24 cellular contexts compared by ENCODE assay signal in the genomic region with DNA sequence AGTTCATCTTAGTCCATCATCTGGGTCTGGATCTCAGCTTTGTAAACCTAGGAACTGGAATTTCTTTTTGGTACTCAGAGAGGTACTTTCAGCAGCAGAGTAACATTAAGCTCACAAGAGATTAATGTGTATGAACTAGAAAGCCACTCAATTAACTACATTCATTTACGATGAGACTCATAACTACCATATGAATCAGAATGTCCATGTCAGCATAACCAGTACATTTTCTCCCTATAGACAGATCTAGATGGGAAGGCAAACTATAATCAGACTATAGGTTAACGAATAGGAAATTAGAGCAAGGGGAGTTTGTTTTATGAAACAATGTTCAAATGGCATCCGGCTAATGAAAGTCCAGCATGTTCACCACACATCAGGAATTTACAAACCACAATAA.
"Had no signal": no experiment of that assay in that cellular context is flagged by ENCODE, and none has a peak within 500 bp of the region (broad histone marks: within the 10 kb centered on the region; RNA-seq: fewer than 3 reads in every experiment).

No MANE protein-coding gene starts in this region.

- H3K27ac Mint-ChIP-seq: activated naive CD4-positive, alpha-beta T cell treated with anti-CD3 and anti-CD28 coated beads for 36 hours; activated naive CD8-positive, alpha-beta T cell treated with anti-CD3 and anti-CD28 coated beads, Interleukin-2, amount 10 ng/mL, durations not matched to agents 7 days and 5 days; brain; dendritic cell treated with granulocyte-macrophage colony-stimulating factor and Interleukin-4, amounts not matched to agents 40 ng/mL and 50 ng/mL, for 4 days; natural killer cell; type B pancreatic cell had no signal

- H3K4me3 ChIP-seq: left ventricle myocardium inferior, spleen, testis, vagina had no signal

- H3K4me1 ChIP-seq: left ventricle myocardium inferior, spleen, testis, vagina had no signal

- DNase-seq: activated CD4-positive, alpha-beta T cell treated with anti-CD3 and anti-CD28 coated beads for 4 hours; activated CD4-positive, alpha-beta T cell treated with anti-CD3 and anti-CD28 coated beads, Interleukin-2, amount 50 U/mL, for 48 hours; activated CD4-positive, CD25-positive, alpha-beta regulatory T cell; activated CD8-positive, alpha-beta memory T cell treated with anti-CD3 and anti-CD28 coated beads, Interleukin-2, amount 50 U/mL, for 48 hours; activated effector memory CD4-positive, alpha-beta T cell treated with Interleukin-2 at 50 U/mL for 16 hours; activated naive CD4-positive, alpha-beta T cell treated with anti-CD3 and anti-CD28 coated beads for 36 hours; activated naive CD8-positive, alpha-beta T cell treated with anti-CD3 and anti-CD28 coated beads, Interleukin-2, amount 10 ng/mL, durations not matched to agents 7 days and 5 days; activated T-cell treated with anti-CD3 and anti-CD28 coated beads, Interleukin-2, amount 50 U/mL, for 4 hours; amygdala; effector CD4-positive, alpha-beta T cell; foreskin melanocyte; left ventricle myocardium inferior; midbrain; natural killer cell; retina; spleen; stimulated activated CD4-positive, alpha-beta T cell treated with anti-CD3 and anti-CD28 coated beads, Interleukin-4, amount 100 ng/mL, for 1 hour; stimulated activated naive CD4-positive, alpha-beta T cell; T1000; testis had no signal

- H3K27me3 ChIP-seq: spleen, testis, vagina had no signal

- H3K27ac ChIP-seq: left ventricle myocardium inferior, spleen, testis, vagina had no signal

- H3K4me1 Mint-ChIP-seq: activated naive CD8-positive, alpha-beta T cell treated with anti-CD3 and anti-CD28 coated beads, Interleukin-2, amount 10 ng/mL, durations not matched to agents 7 days and 5 days; brain; natural killer cell had no signal

- H3K27me3 Mint-ChIP-seq: activated naive CD8-positive, alpha-beta T cell treated with anti-CD3 and anti-CD28 coated beads, Interleukin-2, amount 10 ng/mL, durations not matched to agents 7 days and 5 days; brain; dendritic cell treated with granulocyte-macrophage colony-stimulating factor and Interleukin-4, amounts not matched to agents 40 ng/mL and 50 ng/mL, for 4 days; type B pancreatic cell had no signal

- H3K9me3 ChIP-seq: spleen, testis, vagina had no signal

- ATAC-seq: activated T-cell treated with anti-CD3 and anti-CD28 coated beads, Interleukin-2, amount 50 U/mL, for 4 hours; natural killer cell had no signal

- H3K36me3 Mint-ChIP-seq: natural killer cell, type B pancreatic cell had no signal

- H3K4me3 Mint-ChIP-seq: activated naive CD4-positive, alpha-beta T cell treated with anti-CD3 and anti-CD28 coated beads for 36 hours; activated naive CD8-positive, alpha-beta T cell treated with anti-CD3 and anti-CD28 coated beads, Interleukin-2, amount 10 ng/mL, durations not matched to agents 7 days and 5 days; activated T-cell treated with anti-CD3 and anti-CD28 coated beads, Interleukin-2, amount 50 U/mL, for 4 hours; brain; dendritic cell treated with granulocyte-macrophage colony-stimulating factor and Interleukin-4, amounts not matched to agents 40 ng/mL and 50 ng/mL, for 4 days; natural killer cell; type B pancreatic cell had no signal

- H3K9me3 Mint-ChIP-seq: activated naive CD4-positive, alpha-beta T cell treated with anti-CD3 and anti-CD28 coated beads for 36 hours; activated naive CD8-positive, alpha-beta T cell treated with anti-CD3 and anti-CD28 coated beads, Interleukin-2, amount 10 ng/mL, durations not matched to agents 7 days and 5 days; activated T-cell treated with anti-CD3 and anti-CD28 coated beads, Interleukin-2, amount 50 U/mL, for 4 hours; dendritic cell treated with granulocyte-macrophage colony-stimulating factor and Interleukin-4, amounts not matched to agents 40 ng/mL and 50 ng/mL, for 4 days; natural killer cell; type B pancreatic cell had no signal

- H3K36me3 ChIP-seq: left ventricle myocardium inferior, vagina had no signal
